Comparison of ENCODE assay signal across 8 cellular contexts in the genomic region with DNA sequence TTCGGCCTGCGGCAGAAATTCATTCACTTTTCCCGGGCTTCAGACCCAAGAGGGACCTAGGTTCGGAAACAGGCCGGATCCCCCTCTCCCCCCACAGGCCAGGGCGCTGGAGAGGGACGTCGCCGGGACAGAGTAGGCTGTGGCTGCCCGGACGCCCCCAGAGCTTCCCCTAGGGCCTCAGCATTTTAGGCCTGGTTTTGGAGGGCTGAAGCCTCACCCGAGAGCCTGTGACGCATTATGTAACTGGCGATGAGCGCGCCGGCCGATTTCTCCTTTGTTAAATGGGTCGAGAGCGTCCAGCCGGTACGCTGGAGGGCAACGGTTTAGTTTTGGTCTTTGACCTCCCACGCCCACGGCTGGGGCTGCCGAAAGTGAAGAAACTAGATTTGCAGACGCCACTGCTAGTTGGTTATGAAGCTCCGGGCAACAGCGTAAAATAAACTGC. TPM values are rescaled to one million over a fixed set of nuclear protein-coding genes. Genes with fewer than 3 reads are reported as not detected.
DNase-seq lines count a peak whose midpoint lies in the region; ATAC-seq and TF ChIP-seq lines count a peak whose summit lies in the region.

No MANE protein-coding gene starts in this region.

- peaks cover 3 to 33% of the 10 kb centered on the region in 2 donors for H3K4me1 ChIP-seq in left lung

- H3K4me3 ChIP-seq in left lung, result peak overlapping the region; percentile 86 to 99

- H3K27me3 ChIP-seq in left lung, result peaks cover 0 to 4% of the 10 kb centered on the region in 2 donors

- peaks cover 13% of the 10 kb centered on the region for H3K36me3 Mint-ChIP-seq in chondrocyte (ENCODE audit: low read depth)

- H3K27me3 Mint-ChIP-seq in chondrocyte (ENCODE audit: low read depth), result no peaks in the 10 kb centered on the region

- H3K27ac ChIP-seq in C4-2B (peak overlapping the region; percentile 99), left lung (peak overlapping the region; percentile 60 to 80)

- H3K9me3 ChIP-seq in left lung, result no peaks in the 10 kb centered on the region

- peaks cover 41% of the 10 kb centered on the region for H3K4me1 Mint-ChIP-seq in chondrocyte (ENCODE audit: low read depth)

- TF ChIP-seq CTCF in C4-2B (conservative IDR thresholded peaks at IDR 0.05) (no peak), chondrocyte (IDR thresholded peaks at IDR 0.05) (no peak), left lung (IDR thresholded peaks at IDR 0.05) (no peak)

- peak; percentile 8 for DNase-seq in HT1080 (ENCODE audit: low read depth)
- DNase-seq in activated CD4-positive, alpha-beta T cell treated with anti-CD3 and anti-CD28 coated beads for 1 hour, result peak; percentile 9
- DNase-seq in chondrocyte (ENCODE audit: low spot score), result no peak
- peak; percentile 67 to 88 for DNase-seq in left lung
- peak; percentile 43 for DNase-seq in stimulated activated CD4-positive, alpha-beta T cell treated with anti-CD3 and anti-CD28 coated beads, Interleukin-4, amount 100 ng/mL, for 1 hour
- no peak for DNase-seq in DMS153 treated with DMSO at 0.1 percent for 48 hours (lab: John Stamatoyannopoulos, UW; ENCODE audit: unreplicated experiment)

- peak overlapping the region; percentile 87 for H3K27ac Mint-ChIP-seq in chondrocyte (ENCODE audit: unreplicated experiment)

- H3K36me3 ChIP-seq in left lung, result peaks cover 4 to 29% of the 10 kb centered on the region in 2 donors

- no peaks in the 10 kb centered on the region for H3K9me3 Mint-ChIP-seq in chondrocyte (ENCODE audit: low read depth)

- peak overlapping the region; percentile 97 for H3K4me3 Mint-ChIP-seq in chondrocyte (ENCODE audit: unreplicated experiment)

- ATAC-seq in GM19463 (IDR thresholded peaks at IDR 0.05; ENCODE audit: unreplicated experiment) (peak; percentile 24), left lung (peak; percentile 66)

- intact Hi-C loops in left lung (cut with DNase I), result no loop called here

RNA-seq across cellular contexts. Expression of gene PEBP1, which starts 0.7 kb away (rescaled TPM):
- 154 and 185 TPM in 2 replicates for total RNA-seq in HT1080 (2014; rRNA removed; shearing (Covaris generic))
- polyA plus RNA-seq in HT1080 (2015; cell fraction: cytosol; rRNA removed), result 112 and 133 TPM in 2 replicates
- 70.7 and 76.7 TPM in 2 replicates for polyA plus RNA-seq in HT1080 (2015; cell fraction: nucleus; rRNA removed)
- total RNA-seq in chondrocyte, result 134 to 153 TPM (median 138 TPM) in 3 replicates
- total RNA-seq in left lung, result 100 to 1,000 TPM; 167 to 215 TPM

RNA-seq across cellular contexts. Expression of gene VSIG10, which starts 32.8 kb away (rescaled TPM):
- 29.9 and 33.2 TPM in 2 replicates for total RNA-seq in HT1080 (2014; rRNA removed; shearing (Covaris generic))
- 17.1 and 17.2 TPM in 2 replicates for polyA plus RNA-seq in HT1080 (2015; cell fraction: cytosol; rRNA removed)
- polyA plus RNA-seq in HT1080 (2015; cell fraction: nucleus; rRNA removed), result 17.5 and 22.3 TPM in 2 replicates
- total RNA-seq in chondrocyte (9.3 to 13.6 TPM (median 9.5 TPM) in 3 replicates), left lung (10 to 100 TPM; 32.4 to 39.2 TPM)

Comparison
In these comparisons a context has a peak if more than half of its experiments do, and no peak if none do; other contexts are left out.
1. DNase-seq: peak in HT1080 (single experiment), activated CD4-positive, alpha-beta T cell treated with anti-CD3 and anti-CD28 coated beads for 1 hour (single experiment), left lung (2 of 2) and stimulated activated CD4-positive, alpha-beta T cell treated with anti-CD3 and anti-CD28 coated beads, Interleukin-4, amount 100 ng/mL, for 1 hour (single experiment); none in chondrocyte (single experiment) and DMS153 treated with DMSO at 0.1 percent for 48 hours (single experiment).